Comparison of ENCODE assay signal across 8 cellular contexts in genomic region chr16:57592591-57593003, GRCh38. TPM values are rescaled to one million over a fixed set of nuclear protein-coding genes. Genes with fewer than 3 reads are reported as not detected.
DNase-seq lines count a peak whose midpoint lies in the region; ATAC-seq and TF ChIP-seq lines count a peak whose summit lies in the region.

No MANE protein-coding gene starts in this region.

- H3K9me3 ChIP-seq in CD4-positive, alpha-beta T cell (ENCODE audit: control insufficient read depth, low read length): peaks cover 7% of the 10 kb centered on the region
- H3K9me3 ChIP-seq in esophagus muscularis mucosa: peaks cover 0 to 23% (median 11%) of the 10 kb centered on the region in 4 donors

- H3K36me3 ChIP-seq in esophagus muscularis mucosa: no peaks in the 10 kb centered on the region

- H3K36me3 Mint-ChIP-seq in CD4-positive, alpha-beta T cell (ENCODE audit: low read depth): peaks cover 4% of the 10 kb centered on the region
- H3K36me3 Mint-ChIP-seq in naive thymus-derived CD8-positive, alpha-beta T cell: peaks cover 0 to 13% (median 5%) of the 10 kb centered on the region in 3 donors

- H3K27ac Mint-ChIP-seq in CD4-positive, alpha-beta T cell: peak overlapping the region; percentile 70
- peak overlapping the region; percentile 77 to 94 (median 88) for H3K27ac Mint-ChIP-seq in naive thymus-derived CD8-positive, alpha-beta T cell

- intact Hi-C loops in CD4-positive, alpha-beta T cell (cut with DNase I, micrococcal nuclease): loop anchor here (1.0 to 5.0 kb wide), 3 partner anchors 9 to 142 kb away; partner anchors contain the start of gene KATNB1 (in 1 of the 2)
- intact Hi-C loops in esophagus muscularis mucosa (cut with DNase I): loop anchor here (5.0 kb wide), 1 partner anchor 55 kb away; no protein-coding TSS in a partner anchor

- H3K4me3 ChIP-seq in esophagus muscularis mucosa: no peak overlapping the region

- peaks cover 5% of the 10 kb centered on the region for H3K9me3 Mint-ChIP-seq in CD4-positive, alpha-beta T cell
- peaks cover 7 to 20% (median 9%) of the 10 kb centered on the region in 9 donors for H3K9me3 Mint-ChIP-seq in naive thymus-derived CD8-positive, alpha-beta T cell

- peaks cover 5 to 10% (median 8%) of the 10 kb centered on the region in 4 donors for H3K4me1 ChIP-seq in esophagus muscularis mucosa

- no peak overlapping the region for H3K27ac ChIP-seq in CD4-positive, alpha-beta T cell (ENCODE audit: low read depth, low read length)
- no peak overlapping the region for H3K27ac ChIP-seq in esophagus muscularis mucosa (replicated peaks in 1 of 4)

- H3K4me1 Mint-ChIP-seq in CD4-positive, alpha-beta T cell (ENCODE audit: low read depth): peaks cover 42% of the 10 kb centered on the region
- H3K4me1 Mint-ChIP-seq in naive thymus-derived CD8-positive, alpha-beta T cell: peaks cover 21 to 60% (median 45%) of the 10 kb centered on the region in 4 donors

- POLR2A ChIA-PET in CD4-positive, alpha-beta T cell (lab: Charles Lee): interaction anchor here (0.9 to 2.8 kb wide), 3 partner anchors 9 to 143 kb away, joined by 3 to 15 read pairs (median 4); partner anchors contain the start of gene KATNB1
- POLR2A ChIA-PET in naive thymus-derived CD8-positive, alpha-beta T cell (lab: Charles Lee): interaction anchor here (1.1 to 1.8 kb wide), 4 partner anchors 10 to 143 kb away, joined by 3 to 12 read pairs (median 6); partner anchors contain the start of gene KATNB1

- H3K27me3 ChIP-seq in CD4-positive, alpha-beta T cell (ENCODE audit: control insufficient read depth, insufficient read depth, low read length): no peaks in the 10 kb centered on the region
- H3K27me3 ChIP-seq in esophagus muscularis mucosa: peaks cover 0 to 32% (median 0%) of the 10 kb centered on the region in 4 donors

- DNase-seq in CD4-positive, alpha-beta T cell: peak; percentile 35 to 72 (median 59)
- DNase-seq in KBM-7: peak; percentile 95
- DNase-seq in activated T-cell treated with anti-CD3 and anti-CD28 coated beads for 48 hours (ENCODE audit: low read depth): peak; percentile 65
- peak; percentile 31 to 85 (median 74) for DNase-seq in naive thymus-derived CD8-positive, alpha-beta T cell
- DNase-seq in esophagus muscularis mucosa (ENCODE audit: extremely low spot score): no peak

- TF ChIP-seq CTCF in CD4-positive, alpha-beta T cell (IDR thresholded peaks at IDR 0.05): no peak
- no peak for TF ChIP-seq CTCF in esophagus muscularis mucosa (IDR thresholded peaks at IDR 0.05)

- WGBS in esophagus muscularis mucosa: 51% methylated on average over 4 of the region's 4 CpGs

- H3K27me3 Mint-ChIP-seq in CD4-positive, alpha-beta T cell: no peaks in the 10 kb centered on the region
- H3K27me3 Mint-ChIP-seq in naive thymus-derived CD8-positive, alpha-beta T cell: no peaks in the 10 kb centered on the region

- TF ChIP-seq EP300 in esophagus muscularis mucosa (IDR thresholded peaks at IDR 0.05): no peak

- CTCF ChIA-PET in CD4-positive, alpha-beta T cell (lab: Charles Lee): interaction anchor here (0.9 to 1.6 kb wide), 2 partner anchors 17 to 56 kb away, joined by 3 to 5 read pairs; no protein-coding TSS in a partner anchor

- H3K4me3 Mint-ChIP-seq in CD4-positive, alpha-beta T cell: peak overlapping the region; percentile 64
- H3K4me3 Mint-ChIP-seq in naive thymus-derived CD8-positive, alpha-beta T cell: peak overlapping the region; percentile 53 to 85 (median 66)

- no peak for TF ChIP-seq POLR2A in esophagus muscularis mucosa (IDR thresholded peaks at IDR 0.05; ENCODE audit: low read depth)

- ATAC-seq in CD4-positive, alpha-beta T cell (ENCODE audit: poor library complexity): peak; percentile 95
- ATAC-seq in naive thymus-derived CD8-positive, alpha-beta T cell: peak; percentile 96 to 99
- ATAC-seq in HG03442 (IDR thresholded peaks at IDR 0.05; ENCODE audit: unreplicated experiment): no peak
- ATAC-seq in GM21528 (IDR thresholded peaks at IDR 0.05; ENCODE audit: low FRiP score, unreplicated experiment): no peak
- ATAC-seq in HG03135 (IDR thresholded peaks at IDR 0.05; ENCODE audit: unreplicated experiment): no peak

- in situ Hi-C loops in KBM-7 (cut with MboI; ENCODE audit: low pct_unique_long_range_greater_than_20kb, low sequenced_read_pairs): loop anchor here (10.0 kb wide), 1 partner anchor 52 kb away; no protein-coding TSS in a partner anchor

RNA-seq across cellular contexts. Expression of gene ADGRG1, which starts 35.8 kb away (rescaled TPM):
- total RNA-seq in CD4-positive, alpha-beta T cell: 1 to 10 TPM; 1.8 to 2.3 TPM
- total RNA-seq in naive thymus-derived CD8-positive, alpha-beta T cell: under 1 TPM; 0.47 to 0.77 TPM
- polyA plus RNA-seq in naive thymus-derived CD8-positive, alpha-beta T cell: 10 to 100 TPM in 1 of 3 donors, 1 to 10 TPM in 2; 1.3 to 56.5 (median 1.5) TPM
- 10 to 100 TPM; 17.4 to 21.4 (median 19.1) TPM for total RNA-seq in esophagus muscularis mucosa

RNA-seq across cellular contexts. Expression of gene ADGRG5, which starts 50.2 kb away (rescaled TPM):
- under 1 TPM; 0.41 to 0.61 TPM for total RNA-seq in CD4-positive, alpha-beta T cell
- total RNA-seq in naive thymus-derived CD8-positive, alpha-beta T cell: 1 to 10 TPM in 1 of 2 experiments, under 1 TPM in 1; 0.60 to 1.1 TPM
- 10 to 100 TPM in 1 of 3 donors, 1 to 10 TPM in 2; 2.5 to 12.8 (median 4.4) TPM for polyA plus RNA-seq in naive thymus-derived CD8-positive, alpha-beta T cell
- under 1 TPM in 3 of 4 donors, not detected in 1; under 0.01 to 0.34 (median 0.17) TPM for total RNA-seq in esophagus muscularis mucosa

RNA-seq across cellular contexts. Expression of gene CCDC102A, which starts 56.2 kb away (rescaled TPM):
- 1 to 10 TPM; 2.0 TPM for total RNA-seq in CD4-positive, alpha-beta T cell
- total RNA-seq in naive thymus-derived CD8-positive, alpha-beta T cell: 1 to 10 TPM; 7.0 to 9.7 TPM
- polyA plus RNA-seq in naive thymus-derived CD8-positive, alpha-beta T cell: 10 to 100 TPM in 1 of 3 donors, 1 to 10 TPM in 2; 7.8 to 17.0 (median 9.2) TPM
- total RNA-seq in esophagus muscularis mucosa: 10 to 100 TPM; 22.7 to 54.9 (median 36.9) TPM

Comparison
In these comparisons a context has a peak if more than half of its experiments do, and no peak if none do; other contexts are left out.
1. ATAC-seq: peak in CD4-positive, alpha-beta T cell (single experiment) and naive thymus-derived CD8-positive, alpha-beta T cell (2 of 2); none in HG03442 (single experiment), GM21528 (single experiment) and HG03135 (single experiment).
2. RNA of gene ADGRG1, which starts 35.8 kb away (total RNA-seq): 17.4 to 21.4 TPM in esophagus muscularis mucosa; 1.8 to 2.3 TPM in CD4-positive, alpha-beta T cell and 0.47 to 0.77 TPM in naive thymus-derived CD8-positive, alpha-beta T cell; every median in the first group is over 4 times any median in the second.